Comparison of ENCODE assay signal across 22 cellular contexts in the genomic region with DNA sequence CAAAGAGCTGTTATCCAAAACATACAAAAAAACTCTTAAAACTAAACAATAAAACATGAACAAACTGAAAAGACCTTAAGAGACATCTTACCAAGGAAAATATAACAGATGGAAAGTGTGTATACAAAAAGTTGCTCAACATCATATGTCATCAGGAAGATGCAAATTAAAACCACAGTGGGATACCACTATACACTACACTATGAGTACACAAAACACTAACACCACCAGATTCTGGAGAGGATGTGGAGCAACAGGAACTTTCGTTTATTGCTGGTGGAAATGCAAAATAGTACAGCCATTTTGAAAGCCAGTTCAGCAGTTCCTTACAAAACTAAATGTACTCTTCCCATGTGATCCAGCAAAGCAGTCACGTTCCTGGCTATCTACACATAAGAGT.
"Had no signal": no experiment of that assay in that cellular context is flagged by ENCODE, and none has a peak within 500 bp of the region (broad histone marks: within the 10 kb centered on the region; RNA-seq: fewer than 3 reads in every experiment).

No MANE protein-coding gene starts in this region.

- DNase-seq: effector CD4-positive, alpha-beta T cell; endodermal cell; erythroblast; immature natural killer cell; kidney; left cardiac atrium; left ventricle myocardium inferior; lower lobe of right lung; midbrain; nucleus accumbens; ovary; small intestine; stimulated activated CD4-positive, alpha-beta T cell treated with anti-CD3 and anti-CD28 coated beads, Interleukin-2, amount 100 ng/mL, for 48 hours; stimulated activated CD8-positive, alpha-beta memory T cell treated with anti-CD3 and anti-CD28 coated beads, Interleukin-4, amount 100 ng/mL, for 48 hours; tibial artery; upper lobe of left lung had no signal

- H3K27ac ChIP-seq: coronary artery, left ventricle myocardium inferior, lower lobe of right lung, neural progenitor cell, ovary, right atrium auricular region, tibial artery, upper lobe of left lung, vagina had no signal

- H3K27me3 ChIP-seq: neural progenitor cell, ovary, right atrium auricular region, tibial artery, upper lobe of left lung, vagina had no signal

- H3K4me1 ChIP-seq: left ventricle myocardium inferior, lower lobe of right lung, right atrium auricular region, tibial artery, upper lobe of left lung, vagina had no signal

- H3K36me3 ChIP-seq: left ventricle myocardium inferior, lower lobe of right lung, neural progenitor cell, ovary, right atrium auricular region, tibial artery, upper lobe of left lung, vagina had no signal

- ATAC-seq: left cardiac atrium; lower lobe of right lung; natural killer cell treated with Interleukin-12 subunit alpha and Interleukin-12 subunit beta and Interleukin-15 and Interleukin-18, amount 100 ng/mL, for 72 hours; stimulated activated effector memory CD8-positive, alpha-beta T cell treated with anti-CD3 and anti-CD28 coated beads, Interleukin-12 subunit alpha, Interleukin-12 subunit beta, amount 100 ng/mL, for 72 hours had no signal

- H3K4me2 ChIP-seq: neural progenitor cell had no signal

- H2AFZ ChIP-seq: neural progenitor cell had no signal

- H3K4me3 ChIP-seq: coronary artery, left ventricle myocardium inferior, lower lobe of right lung, neural progenitor cell, ovary, right atrium auricular region, tibial artery, upper lobe of left lung, vagina had no signal

- H3K9ac ChIP-seq: neural progenitor cell had no signal

- H3K9me3 ChIP-seq: left ventricle myocardium inferior, lower lobe of right lung, ovary, right atrium auricular region, tibial artery, upper lobe of left lung, vagina had no signal
